8 cellular contexts compared by ENCODE assay signal in the genomic region with DNA sequence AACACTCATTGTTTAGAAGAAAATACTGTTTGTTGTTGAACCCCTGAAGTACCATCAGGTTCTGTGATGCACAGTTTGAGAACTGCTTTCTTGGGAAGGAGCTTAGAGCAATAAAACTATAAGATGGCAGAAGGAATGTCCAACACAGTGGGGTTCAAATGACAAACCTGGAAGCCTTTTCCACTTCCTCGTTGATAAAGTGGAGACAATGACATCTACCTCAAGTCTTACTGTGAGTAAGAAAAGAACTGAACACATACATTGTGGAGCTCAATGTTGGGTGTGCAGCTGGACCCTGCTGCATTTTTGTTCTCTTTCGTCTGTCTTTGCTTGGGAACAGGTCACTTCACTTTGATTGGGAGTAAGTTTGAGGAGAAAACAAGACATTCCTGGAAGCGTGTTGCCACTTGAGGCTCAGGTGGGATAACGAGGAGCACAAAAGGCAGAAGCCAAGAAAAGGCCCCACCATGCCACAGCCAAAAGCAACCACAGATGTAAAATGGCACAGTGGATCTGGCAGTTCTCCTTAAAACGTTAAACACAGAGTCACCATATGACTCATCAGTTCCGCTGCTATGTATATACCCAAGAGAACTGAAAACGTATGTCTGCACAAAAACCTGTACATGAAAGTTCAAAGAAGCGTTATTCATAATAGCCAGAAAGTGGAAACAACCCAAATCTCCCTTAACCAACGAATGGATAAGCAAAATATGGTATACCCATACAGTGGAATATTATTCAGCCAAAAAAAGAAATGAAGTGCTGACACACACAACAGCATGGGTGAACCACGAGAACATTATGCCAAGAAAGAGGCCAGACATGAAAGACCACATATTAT. TPM values are rescaled to one million over a fixed set of nuclear protein-coding genes. Genes with fewer than 3 reads are reported as not detected.
DNase-seq lines count a peak whose midpoint lies in the region; ATAC-seq and TF ChIP-seq lines count a peak whose summit lies in the region.

No MANE protein-coding gene starts in this region.

- H3K4me1 ChIP-seq in A673 (ENCODE audit: insufficient read depth, low read length, poor library complexity, severe bottlenecking) (peaks cover 4% of the 10 kb centered on the region), BE2C (peaks cover 2% of the 10 kb centered on the region; the same call in 1 of the 2 replicates)

- no peaks in the 10 kb centered on the region for H3K36me3 ChIP-seq in A673 (ENCODE audit: insufficient read depth, low read length, poor library complexity, severe bottlenecking)
- H3K36me3 ChIP-seq in BE2C, result no peaks in the 10 kb centered on the region

- intact Hi-C loops in A673 (cut with micrococcal nuclease; ENCODE audit: unreplicated experiment), result no loop called here

- H3K27me3 Mint-ChIP-seq in IgD-negative memory B cell, result peaks cover 3% of the 10 kb centered on the region
- H3K27me3 Mint-ChIP-seq in central memory CD8-positive, alpha-beta T cell, result no peaks in the 10 kb centered on the region

- H3K27ac Mint-ChIP-seq in IgD-negative memory B cell, result no peak overlapping the region
- peak overlapping the region; percentile 78 for H3K27ac Mint-ChIP-seq in central memory CD8-positive, alpha-beta T cell (ENCODE audit: low read depth)

- POLR2A ChIA-PET in A673 (lab: Charles Lee; ENCODE audit: low non-redundant PET), result no interaction called here

- H3K9me3 Mint-ChIP-seq in IgD-negative memory B cell, result no peaks in the 10 kb centered on the region
- no peaks in the 10 kb centered on the region for H3K9me3 Mint-ChIP-seq in central memory CD8-positive, alpha-beta T cell

- no peaks in the 10 kb centered on the region for H3K9me3 ChIP-seq in A673 (ENCODE audit: low read depth, low read length, poor library complexity, severe bottlenecking)
- H3K9me3 ChIP-seq in BE2C, result no peaks in the 10 kb centered on the region

- H3K4me3 ChIP-seq in A673 (ENCODE audit: low read depth, low read length, poor library complexity, severe bottlenecking) (no peak overlapping the region), BE2C (ENCODE audit: low read depth, low read length) (no peak overlapping the region)

- H3K36me3 Mint-ChIP-seq in IgD-negative memory B cell, result no peaks in the 10 kb centered on the region
- peaks cover 2% of the 10 kb centered on the region for H3K36me3 Mint-ChIP-seq in central memory CD8-positive, alpha-beta T cell (ENCODE audit: insufficient read depth)

- H3K27me3 ChIP-seq in A673 (replicated peaks; ENCODE audit: insufficient read depth, low read depth, low read length, poor library complexity), result no peaks in the 10 kb centered on the region
- H3K27me3 ChIP-seq in BE2C, result no peaks in the 10 kb centered on the region

- TF ChIP-seq POLR2A in GM18505 (IDR thresholded peaks at IDR 0.05; ENCODE audit: borderline replicate concordance, extremely low read depth, insufficient read depth, insufficient read length), result no peak

- BruUV-seq in A673 (replicated peaks; lab: Mats Ljungman, UMichigan), result no TSS peak

- peaks cover 32 to 41% (median 35%) of the 10 kb centered on the region in 3 donors for H3K4me1 Mint-ChIP-seq in IgD-negative memory B cell
- peaks cover 48% of the 10 kb centered on the region for H3K4me1 Mint-ChIP-seq in central memory CD8-positive, alpha-beta T cell

- ATAC-seq in GM18505 (IDR thresholded peaks at IDR 0.05; ENCODE audit: unreplicated experiment) (peak; percentile 71), GM21723 (IDR thresholded peaks at IDR 0.05; ENCODE audit: unreplicated experiment) (peak; percentile 71)
- no peak for ATAC-seq in central memory CD8-positive, alpha-beta T cell (replicated peaks; ENCODE audit: extremely low read depth, poor library complexity, severe bottlenecking)

- DNase-seq in central memory CD8-positive, alpha-beta T cell (ENCODE audit: low spot score in 2 of 2), result no peak
- DNase-seq in A673 (ENCODE audit: low spot score) (no peak), hypothalamus (lab: John Stamatoyannopoulos, UW) (no peak), medulla oblongata (ENCODE audit: extremely low spot score) (no peak), BE2C (no peak)

- peak overlapping the region in 3 of 4 donors; percentile 35 to 74 (median 38) for H3K4me3 Mint-ChIP-seq in IgD-negative memory B cell
- H3K4me3 Mint-ChIP-seq in central memory CD8-positive, alpha-beta T cell, result no peak overlapping the region

- CTCF ChIA-PET in A673 (lab: Charles Lee), result no interaction called here

- H3K27ac ChIP-seq in A673 (ENCODE audit: low read depth, low read length, poor library complexity, severe bottlenecking), result no peak overlapping the region

- TF ChIP-seq CTCF in A673 (conservative IDR thresholded peaks at IDR 0.05; ENCODE audit: low read depth, low read length), result no peak
- TF ChIP-seq CTCF in BE2C (IDR thresholded peaks at IDR 0.05; ENCODE audit: low read depth, low read length), result no peak

RNA-seq across cellular contexts. Expression of gene SUB1, which starts 42.9 kb away (rescaled TPM):
- polyA plus RNA-seq in IgD-negative memory B cell, result 688 TPM
- total RNA-seq in A673 (2021), result 324 and 331 TPM in 2 replicates
- 149 TPM for polyA plus RNA-seq in BE2C (2012; ENCODE audit: insufficient read depth, insufficient read length, low read depth)
